11 cellular contexts compared by ENCODE assay signal in the genomic region with DNA sequence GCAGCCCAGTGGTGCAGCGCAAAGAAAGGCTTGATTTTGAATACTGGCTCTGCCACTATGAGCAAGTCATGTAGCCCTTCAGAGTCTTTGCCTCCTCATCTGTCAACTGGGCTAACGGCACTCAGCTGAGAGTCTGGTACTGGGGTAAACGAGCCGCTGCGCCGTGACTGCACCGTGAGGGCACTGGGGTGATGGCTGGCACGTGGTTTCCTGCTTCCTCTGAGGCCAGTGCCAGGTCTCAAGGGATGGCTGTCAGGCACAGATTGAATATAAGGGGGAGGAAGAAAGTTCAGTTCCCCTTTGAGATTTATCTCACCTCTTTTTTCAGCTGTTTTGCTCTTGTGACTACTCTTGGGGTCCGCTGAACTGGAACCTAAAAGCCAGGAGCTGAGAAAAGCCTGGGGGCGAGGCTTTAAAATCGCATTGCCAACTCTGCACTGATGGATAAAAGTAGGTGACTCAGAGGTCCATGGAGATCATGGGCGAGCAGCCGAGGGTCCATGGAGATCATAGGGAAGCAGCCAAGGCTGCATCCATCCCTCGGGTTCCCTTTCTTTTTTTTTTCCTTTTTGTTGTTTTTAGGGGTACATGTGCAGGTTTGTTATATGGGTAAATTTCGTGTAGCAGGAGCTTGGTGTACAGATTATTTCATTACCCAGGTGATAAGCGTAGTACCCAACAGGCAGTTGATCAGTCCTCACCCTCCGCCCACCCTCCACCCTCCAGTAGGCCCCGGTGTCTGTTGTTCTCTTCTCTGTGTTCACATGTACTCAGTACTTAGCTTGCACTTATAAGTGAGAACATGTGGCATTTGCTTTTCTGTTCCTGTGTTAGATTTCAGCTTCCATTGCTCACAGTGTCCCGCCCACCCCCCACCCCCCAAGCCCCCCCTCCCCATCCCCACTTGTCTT.
DNase-seq lines count a peak whose midpoint lies in the region; TF ChIP-seq lines count a peak whose summit lies in the region.
"Had no signal": no experiment of that assay in that cellular context is flagged by ENCODE, and none has a peak within 500 bp of the region (broad histone marks: within the 10 kb centered on the region; RNA-seq: fewer than 3 reads in every experiment).

No MANE protein-coding gene starts in this region.

- H3K4me2 ChIP-seq in OCI-LY7 (ENCODE audit: low read length): peak overlapping the region; percentile 50
- H3K4me2 ChIP-seq: GM23338 had no signal

- H3K4me1 ChIP-seq in OCI-LY7 (ENCODE audit: insufficient read depth, low read length, poor library complexity, severe bottlenecking) (peaks cover 19% of the 10 kb centered on the region), prostate gland (replicated peaks) (no peaks in the 10 kb centered on the region), ascending aorta (no peaks in the 10 kb centered on the region)

- H3K79me2 ChIP-seq in OCI-LY7 (ENCODE audit: insufficient read depth, low read depth, low read length): no peaks in the 10 kb centered on the region

- H2AFZ ChIP-seq in OCI-LY7 (ENCODE audit: low read length): peak overlapping the region; percentile 77
- H2AFZ ChIP-seq: GM23338 had no signal

- H3K27ac ChIP-seq in OCI-LY7 (ENCODE audit: low read depth, low read length, poor library complexity, severe bottlenecking) (peak overlapping the region; percentile 11), prostate gland (no peak overlapping the region), ascending aorta (no peak overlapping the region)

- BruUV-seq in OCI-LY7 (replicated peaks; lab: Mats Ljungman, UMichigan): no TSS peak

- H3K9me3 ChIP-seq in OCI-LY7 (ENCODE audit: low read length): no peaks in the 10 kb centered on the region
- H3K9me3 ChIP-seq in prostate gland: no peaks in the 10 kb centered on the region
- no peaks in the 10 kb centered on the region for H3K9me3 ChIP-seq in ascending aorta

- intact Hi-C loops in OCI-LY7 (cut with micrococcal nuclease; ENCODE audit: unreplicated experiment) (no loop called here), prostate gland (cut with DNase I) (no loop called here), ascending aorta (cut with DNase I) (no loop called here)

- H4K20me1 ChIP-seq in OCI-LY7 (ENCODE audit: insufficient read depth, low read length): no peaks in the 10 kb centered on the region

- H3K36me3 ChIP-seq in GM06990 (ENCODE audit: control insufficient read depth, insufficient read depth, low read length) (no peaks in the 10 kb centered on the region), OCI-LY7 (ENCODE audit: insufficient read depth, low read length) (no peaks in the 10 kb centered on the region), prostate gland (no peaks in the 10 kb centered on the region), ascending aorta (no peaks in the 10 kb centered on the region)

- H3K27me3 ChIP-seq in GM06990 (replicated peaks; ENCODE audit: control insufficient read depth, insufficient read depth, low read length): no peaks in the 10 kb centered on the region
- H3K27me3 ChIP-seq in prostate gland (replicated peaks; ENCODE audit: insufficient read depth): no peaks in the 10 kb centered on the region
- no peaks in the 10 kb centered on the region for H3K27me3 ChIP-seq in ascending aorta

- H3K4me3 ChIP-seq in GM06990 (replicated peaks; ENCODE audit: low read depth, low read length): no peak overlapping the region
- H3K4me3 ChIP-seq in OCI-LY7 (ENCODE audit: low read depth, low read length, poor library complexity, severe bottlenecking): no peak overlapping the region
- no peak overlapping the region for H3K4me3 ChIP-seq in prostate gland
- no peak overlapping the region for H3K4me3 ChIP-seq in ascending aorta
- H3K4me3 ChIP-seq: GM23338, skin epidermis had no signal

- H3K9me2 ChIP-seq in OCI-LY7 (ENCODE audit: insufficient read depth, low read length): no peaks in the 10 kb centered on the region

- 66% methylated on average over 19 of the region's 19 CpGs for WGBS in prostate gland

- no peak for TF ChIP-seq CTCF in GM06990 (IDR thresholded peaks at IDR 0.05; ENCODE audit: insufficient read depth, low read length, poor library complexity, severe bottlenecking)
- no peak for TF ChIP-seq CTCF in OCI-LY7 (conservative IDR thresholded peaks at IDR 0.05; ENCODE audit: low read length)
- no peak for TF ChIP-seq CTCF in prostate gland (IDR thresholded peaks at IDR 0.05)
- no peak for TF ChIP-seq CTCF in ascending aorta (IDR thresholded peaks at IDR 0.05)

- peak; percentile 18 for DNase-seq in GM06990 (ENCODE audit: extremely low read depth, insufficient read length)
- peak; percentile 78 for DNase-seq in OCI-LY7 (ENCODE audit: low spot score)
- DNase-seq in activated gamma-delta T cell treated with Interleukin-2 at 50 U/mL for 16 hours: peak; percentile 74
- DNase-seq in renal cortical epithelial cell (ENCODE audit: low read depth): peak; percentile 62
- no peak for DNase-seq in GM19238 (ENCODE audit: insufficient read length, low spot score)
- no peak for DNase-seq in NCI-H2107 (lab: John Stamatoyannopoulos, UW)
- no peak for DNase-seq in prostate gland (ENCODE audit: low spot score)
- no peak for DNase-seq in ascending aorta (ENCODE audit: low spot score in 2 of 2)
- DNase-seq: Karpas-422 had no signal

- CTCF ChIA-PET in OCI-LY7 (lab: Charles Lee; ENCODE audit: unreplicated experiment): no interaction called here

- no peak for TF ChIP-seq POLR2A in prostate gland (IDR thresholded peaks at IDR 0.05)

- POLR2A ChIA-PET in OCI-LY7 (lab: Charles Lee): no interaction called here

Comparison
In these comparisons a context has a peak if more than half of its experiments do, and no peak if none do; other contexts are left out.
1. DNase-seq: peak in GM06990 (single experiment), OCI-LY7 (single experiment), activated gamma-delta T cell treated with Interleukin-2 at 50 U/mL for 16 hours (single experiment) and renal cortical epithelial cell (single experiment); none in GM19238 (single experiment), NCI-H2107 (single experiment), prostate gland (single experiment) and ascending aorta (0 of 2).